Comparison of ENCODE assay signal across 18 cellular contexts in genomic region chr5:66139313-66139712, GRCh38. TPM values are rescaled to one million over a fixed set of nuclear protein-coding genes. Genes with fewer than 3 reads are reported as not detected.
DNase-seq lines count a peak whose midpoint lies in the region; ATAC-seq, FAIRE-seq and TF ChIP-seq lines count a peak whose summit lies in the region.
"Had no signal": no experiment of that assay in that cellular context is flagged by ENCODE, and none has a peak within 500 bp of the region (broad histone marks: within the 10 kb centered on the region; RNA-seq: fewer than 3 reads in every experiment).

No MANE protein-coding gene starts in this region.

- in situ Hi-C loops in K562 (cut with MboI), result no loop called here

- H3K4me3 ChIP-seq in K562, result no peak overlapping the region
- H3K4me3 ChIP-seq: A549, BLaER1 had no signal

- TF ChIP-seq EP300 in K562 (IDR thresholded peaks at IDR 0.05; ENCODE audit: low read length), result no peak

- no peaks in the 10 kb centered on the region for H3K36me3 ChIP-seq in K562 (ENCODE audit: control insufficient read depth, insufficient read depth, low read length)
- H3K36me3 ChIP-seq: BLaER1 had no signal

- peaks cover 17% of the 10 kb centered on the region for H3K4me1 Mint-ChIP-seq in activated CD4-positive, alpha-beta T cell treated with anti-CD3 and anti-CD28 coated beads, Interleukin-2, amount 10 ng/mL, durations not matched to agents 24 days and 14 days
- H3K4me1 Mint-ChIP-seq in stimulated activated naive CD8-positive, alpha-beta T cell treated with anti-CD3 and anti-CD28 coated beads, Interleukin-15, Interleukin-2, amounts not matched to agents 100 ng/mL and 50 ng/mL, for 24 hours (ENCODE audit: low read depth), result peaks cover 34% of the 10 kb centered on the region

- no peaks in the 10 kb centered on the region for H3K9me1 ChIP-seq in K562 (ENCODE audit: control insufficient read depth, insufficient read depth, low read length)

- no TSS peak for BruUV-seq in K562 (replicated peaks; lab: Mats Ljungman, UMichigan)

- peaks cover 0 to 24% of the 10 kb centered on the region in 2 experiments; a peak in 4 of 5 replicates for H3K4me1 ChIP-seq in K562 (replicated peaks in 1 of 2; ENCODE audit: control insufficient read depth in 2 of 2, insufficient read depth in 2 of 2, low read length in 2 of 2)

- no peak overlapping the region for H3K4me3 Mint-ChIP-seq in activated CD4-positive, alpha-beta T cell treated with anti-CD3 and anti-CD28 coated beads, Interleukin-2, amount 10 ng/mL, durations not matched to agents 24 days and 14 days
- H3K4me3 Mint-ChIP-seq in stimulated activated naive CD8-positive, alpha-beta T cell treated with anti-CD3 and anti-CD28 coated beads, Interleukin-15, Interleukin-2, amounts not matched to agents 100 ng/mL and 50 ng/mL, for 24 hours, result no peak overlapping the region
- H3K4me3 Mint-ChIP-seq: CD14-positive monocyte; CD4-positive, alpha-beta memory T cell had no signal

- no peak for ATAC-seq in stimulated activated naive CD8-positive, alpha-beta T cell treated with anti-CD3 and anti-CD28 coated beads, Interleukin-15, Interleukin-2, amounts not matched to agents 100 U/mL and 50 U/mL, for 24 hours
- ATAC-seq in K562, result no peak
- ATAC-seq: A549 had no signal

- no peak for TF ChIP-seq RAD21 in K562 (CRISPR knock-in tag; conservative IDR thresholded peaks at IDR 0.05 in 1 of 2, IDR thresholded peaks at IDR 0.05 in 1 of 2)

- no peak overlapping the region for H3K4me2 ChIP-seq in K562 (ENCODE audit: insufficient read depth, low read length)
- H3K4me2 ChIP-seq: A549, BLaER1 had no signal

- peak overlapping the region; percentile 97; the same call in 1 of the 2 replicates for H2AFZ ChIP-seq in K562 (ENCODE audit: low read depth, low read length)

- H3K9me3 ChIP-seq in K562 (replicated peaks; ENCODE audit: control insufficient read depth, insufficient read depth, low read depth, low read length), result no peaks in the 10 kb centered on the region
- H3K9me3 ChIP-seq: A549, BLaER1 had no signal

- FAIRE-seq in K562 (lab: Jason Lieb, UNC), result no peak
- FAIRE-seq: A549 had no signal

- H3K9me3 Mint-ChIP-seq in activated CD4-positive, alpha-beta T cell treated with anti-CD3 and anti-CD28 coated beads, Interleukin-2, amount 10 ng/mL, durations not matched to agents 24 days and 14 days, result no peaks in the 10 kb centered on the region
- no peaks in the 10 kb centered on the region for H3K9me3 Mint-ChIP-seq in stimulated activated naive CD8-positive, alpha-beta T cell treated with anti-CD3 and anti-CD28 coated beads, Interleukin-15, Interleukin-2, amounts not matched to agents 100 ng/mL and 50 ng/mL, for 24 hours

- intact Hi-C loops in activated CD4-positive, alpha-beta T cell treated with anti-CD3 and anti-CD28 coated beads, Interleukin-2, amount 10 ng/mL, durations not matched to agents 24 days and 14 days (cut with micrococcal nuclease), result no loop called here
- intact Hi-C loops in K562 (cut with micrococcal nuclease), result no loop called here

- no peaks in the 10 kb centered on the region for H3K27me3 Mint-ChIP-seq in activated CD4-positive, alpha-beta T cell treated with anti-CD3 and anti-CD28 coated beads, Interleukin-2, amount 10 ng/mL, durations not matched to agents 24 days and 14 days
- no peaks in the 10 kb centered on the region for H3K27me3 Mint-ChIP-seq in stimulated activated naive CD8-positive, alpha-beta T cell treated with anti-CD3 and anti-CD28 coated beads, Interleukin-15, Interleukin-2, amounts not matched to agents 100 ng/mL and 50 ng/mL, for 24 hours

- TF ChIP-seq CTCF in K562 (IDR thresholded peaks at IDR 0.05 in 2 of 3, conservative IDR thresholded peaks at IDR 0.05 in 1 of 3; ENCODE audit: insufficient read depth in 2 of 3, low read depth in 1 of 3, low read length in 3 of 3), result no peak

- H4K20me1 ChIP-seq in K562 (replicated peaks; ENCODE audit: control insufficient read depth, insufficient read depth, low read length), result no peaks in the 10 kb centered on the region
- H4K20me1 ChIP-seq: BLaER1 had no signal

- H3K36me3 Mint-ChIP-seq in activated CD4-positive, alpha-beta T cell treated with anti-CD3 and anti-CD28 coated beads, Interleukin-2, amount 10 ng/mL, durations not matched to agents 24 days and 14 days (ENCODE audit: low read depth), result no peaks in the 10 kb centered on the region
- no peaks in the 10 kb centered on the region for H3K36me3 Mint-ChIP-seq in stimulated activated naive CD8-positive, alpha-beta T cell treated with anti-CD3 and anti-CD28 coated beads, Interleukin-15, Interleukin-2, amounts not matched to agents 100 ng/mL and 50 ng/mL, for 24 hours (ENCODE audit: low read depth)
- H3K36me3 Mint-ChIP-seq: CD14-positive monocyte had no signal

- H3K27me3 ChIP-seq in K562 (ENCODE audit: control insufficient read depth in 2 of 2, insufficient read depth in 2 of 2, low read length in 2 of 2), result no peaks in the 10 kb centered on the region
- H3K27me3 ChIP-seq: BLaER1 had no signal

- WGBS in K562 (ENCODE audit: insufficient coverage, low coverage, missing lambda C conversion rate), result 43% methylated on average over 2 of the region's 2 CpGs

- H3K79me2 ChIP-seq in K562 (ENCODE audit: control insufficient read depth, insufficient read depth, low read length), result peaks cover 2% of the 10 kb centered on the region; the same call in 1 of the 3 replicates

- DNase-seq in activated CD4-positive, alpha-beta T cell treated with anti-CD3 and anti-CD28 coated beads, Interleukin-2, amount 10 ng/mL, durations not matched to agents 24 days and 14 days, result peak; percentile 38
- no peak for DNase-seq in activated CD4-positive, alpha-beta T cell treated with anti-CD3 and anti-CD28 coated beads, Interleukin-2, amount 50 U/mL, for 4 hours
- no peak for DNase-seq in stimulated activated naive CD8-positive, alpha-beta T cell treated with anti-CD3 and anti-CD28 coated beads, Interleukin-15, Interleukin-2, amounts not matched to agents 100 U/mL and 50 U/mL, for 24 hours
- peak in 1 of 4 experiments; percentile 8 for DNase-seq in K562 (ENCODE audit: extremely low read depth in 1 of 4, low spot score in 3 of 4)
- DNase-seq in NCI-H2081 (lab: John Stamatoyannopoulos, UW), result no peak
- DNase-seq in SW480 (ENCODE audit: low spot score), result no peak
- DNase-seq: AML-193; CD4-positive, alpha-beta memory T cell; DMS153; DMS79; GF-D8; GOT3; H7 had no signal

- TF ChIP-seq POLR2A in K562 (conservative IDR thresholded peaks at IDR 0.05), result no peak

- H3K9ac ChIP-seq in K562 (ENCODE audit: insufficient read depth in 1 of 2, low read depth in 2 of 2, low read length in 2 of 2), result no peak overlapping the region
- H3K9ac ChIP-seq: BLaER1 had no signal

- CTCF ChIA-PET in K562 (lab: Yijun Ruan, JAX; ENCODE audit: low intra/inter-chr PET ratio), result no interaction called here

- H3K27ac ChIP-seq in K562 (ENCODE audit: extremely low read depth, low read depth, low read length), result no peak overlapping the region
- H3K27ac ChIP-seq: 22Rv1, A549, BLaER1 had no signal

- no peak overlapping the region for H3K27ac Mint-ChIP-seq in activated CD4-positive, alpha-beta T cell treated with anti-CD3 and anti-CD28 coated beads, Interleukin-2, amount 10 ng/mL, durations not matched to agents 24 days and 14 days
- H3K27ac Mint-ChIP-seq in stimulated activated naive CD8-positive, alpha-beta T cell treated with anti-CD3 and anti-CD28 coated beads, Interleukin-15, Interleukin-2, amounts not matched to agents 100 ng/mL and 50 ng/mL, for 24 hours, result peak overlapping the region; percentile 3
- H3K27ac Mint-ChIP-seq: CD14-positive monocyte; CD4-positive, alpha-beta memory T cell had no signal

- POLR2A ChIA-PET in K562 (lab: Yijun Ruan, JAX), result interaction anchor here (1.1 kb wide), 1 partner anchor 14 kb away, joined by 3 read pairs; no protein-coding TSS in a partner anchor

TF ChIP-seq in K562, 482 proteins besides CTCF, POLR2A, EP300 and RAD21 (continues in another document):
- TF ChIP-seq U2AF1 (optimal IDR thresholded peaks at IDR 0.05; ENCODE audit: low read depth, low read length), result no peak
- TF ChIP-seq TEAD4 (IDR thresholded peaks at IDR 0.05; ENCODE audit: low read length), result no peak
- TF ChIP-seq TEAD4 (CRISPR knock-in tag; IDR thresholded peaks at IDR 0.05; ENCODE audit: borderline replicate concordance), result no peak
- TF ChIP-seq JUND (IDR thresholded peaks at IDR 0.05; ENCODE audit: borderline replicate concordance, low read depth, low read length), result no peak
- no peak for TF ChIP-seq JUND (tag; IDR thresholded peaks at IDR 0.05; ENCODE audit: borderline replicate concordance, low read depth, low read length)
- TF ChIP-seq SREBF1 (IDR thresholded peaks at IDR 0.05; ENCODE audit: borderline replicate concordance, low read depth, low read length), result no peak
- TF ChIP-seq ETS2 (tag; IDR thresholded peaks at IDR 0.05; ENCODE audit: borderline replicate concordance, poor library complexity, severe bottlenecking), result no peak
- no peak for TF ChIP-seq THRAP3 (IDR thresholded peaks at IDR 0.05; ENCODE audit: borderline replicate concordance)
- no peak for TF ChIP-seq TCF3 (CRISPR knock-in tag; IDR thresholded peaks at IDR 0.05)

RNA-seq across cellular contexts. Expression of gene SREK1, which starts 4.8 kb away (rescaled TPM):
- 70.3 and 75.2 TPM in 2 replicates for total RNA-seq in activated CD4-positive, alpha-beta T cell treated with anti-CD3 and anti-CD28 coated beads, Interleukin-2, amount 10 ng/mL, durations not matched to agents 24 days and 14 days
- total RNA-seq in K562 (2011; cell fraction: chromatin; rRNA removed; ENCODE audit: low replicate concordance), result 177 and 602 TPM in 2 replicates
- total RNA-seq in K562 (2011; cell fraction: nucleolus; rRNA removed), result 97.2 and 131 TPM in 2 replicates
- 216 and 303 TPM in 2 replicates for total RNA-seq in K562 (2011; cell fraction: nucleoplasm; rRNA removed)
- total RNA-seq in K562 (2014; rRNA removed) (128 and 129 TPM in 2 replicates), K562 (2014; rRNA removed; fragmentation: Illumina TruSeq; extraction: Trizol) (99.3 and 108 TPM in 2 replicates), K562 (2015; rRNA removed; fragmentation: Illumina TruSeq; extraction: Trizol) (96.1 and 103 TPM in 2 replicates), K562 (2021) (66.6 and 67.0 TPM in 2 replicates)
- polyA plus RNA-seq in K562 (2011; rRNA removed) (84.9 and 88.0 TPM in 2 replicates), K562 (2014; fragmentation: Illumina TruSeq; extraction: Trizol) (65.8 and 81.9 TPM in 2 replicates), K562 (2014; fragmentation: Nextera tagmentation; extraction: Ambion mirVana) (10 to 100 TPM; 40.8 to 47.0 TPM), K562 (2014; rRNA removed) (58.8 and 63.4 TPM in 2 replicates)
- 23.1 and 26.0 TPM in 2 replicates for polyA plus RNA-seq in K562 (2011; cell fraction: cytosol; rRNA removed)
- polyA plus RNA-seq in K562 (2011; cell fraction: nucleus; rRNA removed), result 342 and 521 TPM in 2 replicates
- polyA plus RNA-seq in K562 (2012), result 42.0 and 50.5 TPM in 2 replicates
- 127 and 147 TPM in 2 replicates for polyA minus RNA-seq in K562 (2011; rRNA and poly(A)+ RNA removed)
- polyA minus RNA-seq in K562 (2011; cell fraction: cytosol; rRNA and poly(A)+ RNA removed), result 25.1 and 32.1 TPM in 2 replicates
- polyA minus RNA-seq in K562 (2011; cell fraction: nucleus; rRNA and poly(A)+ RNA removed), result 431 and 526 TPM in 2 replicates
